30 cellular contexts compared by ENCODE assay signal in the genomic region with DNA sequence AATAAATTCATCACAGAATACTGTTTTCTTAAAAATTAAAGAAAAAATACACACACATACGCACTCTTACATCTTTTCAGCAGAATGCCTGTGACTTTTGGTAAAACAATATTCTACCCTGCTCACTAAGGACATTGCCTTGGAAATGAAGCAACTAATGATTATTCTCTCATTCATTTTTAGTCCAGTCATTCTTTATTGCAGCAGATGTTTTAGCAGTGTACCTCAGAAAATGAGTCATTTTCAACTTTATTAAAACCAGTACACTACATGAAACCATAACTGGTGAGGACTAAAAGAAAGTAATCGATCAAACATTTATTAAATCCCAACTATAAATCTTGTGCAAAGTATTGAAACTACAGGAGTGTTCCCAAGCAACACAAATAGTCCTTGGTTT.
DNase-seq lines count a peak whose midpoint lies in the region; ATAC-seq and TF ChIP-seq lines count a peak whose summit lies in the region.
"Had no signal": no experiment of that assay in that cellular context is flagged by ENCODE, and none has a peak within 500 bp of the region (broad histone marks: within the 10 kb centered on the region; RNA-seq: fewer than 3 reads in every experiment).

No MANE protein-coding gene starts in this region.

- no peaks in the 10 kb centered on the region for H3K4me1 ChIP-seq in breast epithelium
- H3K4me1 ChIP-seq: BLaER1 treated with 17β-estradiol and CSF1 and Interleukin-3, amounts not matched to agents 10 nM and 100 nM; heart left ventricle; transverse colon had no signal

- no peaks in the 10 kb centered on the region for H3K36me3 Mint-ChIP-seq in MCF 10A (ENCODE audit: insufficient read depth, unreplicated experiment)
- H3K36me3 Mint-ChIP-seq: activated naive CD4-positive, alpha-beta T cell treated with anti-CD3 and anti-CD28 coated beads, Interleukin-2, amount 50 U/mL, for 72 hours; naive B cell had no signal

- no peaks in the 10 kb centered on the region for H3K36me3 ChIP-seq in breast epithelium
- H3K36me3 ChIP-seq: BLaER1 treated with 17β-estradiol and CSF1 and Interleukin-3, amounts not matched to agents 10 nM and 100 nM; transverse colon had no signal

- no peak overlapping the region for H3K27ac ChIP-seq in breast epithelium
- H3K27ac ChIP-seq: 22Rv1; BLaER1 treated with 17β-estradiol and CSF1 and Interleukin-3, amounts not matched to agents 10 nM and 100 nM; heart left ventricle; transverse colon had no signal

- H3K27me3 ChIP-seq in breast epithelium, result no peaks in the 10 kb centered on the region
- H3K27me3 ChIP-seq: BLaER1 treated with 17β-estradiol and CSF1 and Interleukin-3, amounts not matched to agents 10 nM and 100 nM; heart left ventricle; transverse colon had no signal

- H3K4me1 Mint-ChIP-seq in MCF 10A (ENCODE audit: insufficient read depth, unreplicated experiment), result no peaks in the 10 kb centered on the region
- H3K4me1 Mint-ChIP-seq: activated CD4-positive, alpha-beta T cell treated with anti-CD3 and anti-CD28 coated beads for 36 hours; H9; naive B cell had no signal

- CTCF ChIA-PET in MCF 10A (lab: Yijun Ruan, JAX), result interaction anchor here (0.5 kb wide), 1 partner anchor 15 kb away, joined by 3 read pairs; no protein-coding TSS in a partner anchor

- peak; percentile 2 for DNase-seq in MCF 10A (ENCODE audit: unreplicated experiment)
- DNase-seq in breast epithelium (ENCODE audit: low spot score in 2 of 2), result no peak
- peak; percentile 33 for DNase-seq in fibroblast of the aortic adventitia (ENCODE audit: low read depth)
- peak; percentile 6 for DNase-seq in superior temporal gyrus (ENCODE audit: extremely low spot score)
- no peak for DNase-seq in OCI-M2 (lab: John Stamatoyannopoulos, UW; ENCODE audit: unreplicated experiment)
- DNase-seq in kidney glomerular epithelial cell (lab: John Stamatoyannopoulos, UW), result no peak
- DNase-seq: activated CD4-positive, alpha-beta T cell treated with anti-CD3 and anti-CD28 coated beads for 36 hours; activated CD8-positive, alpha-beta memory T cell treated with anti-CD3 and anti-CD28 coated beads for 24 hours; activated T-cell treated with anti-CD3 and anti-CD28 coated beads, Interleukin-2, amount 50 U/mL, for 72 hours; effector memory CD4-positive, alpha-beta T cell; H9; heart left ventricle; KG1; left colon; mesendoderm; naive B cell; NCI-H187; NCI-H226; NCI-H82; SHP77; stimulated activated CD4-positive, alpha-beta T cell treated with anti-CD3 and anti-CD28 coated beads, Interleukin-4, amount 100 ng/mL, for 24 hours; stimulated activated naive CD8-positive, alpha-beta T cell treated with anti-CD3 and anti-CD28 coated beads, Interleukin-15, Interleukin-2, amounts not matched to agents 100 U/mL and 50 U/mL, for 24 hours; T-helper 1 cell; transverse colon had no signal

- H3K27ac Mint-ChIP-seq in MCF 10A (ENCODE audit: low read depth, unreplicated experiment), result no peak overlapping the region
- H3K27ac Mint-ChIP-seq: activated CD4-positive, alpha-beta T cell treated with anti-CD3 and anti-CD28 coated beads for 36 hours; activated naive CD4-positive, alpha-beta T cell treated with anti-CD3 and anti-CD28 coated beads, Interleukin-2, amount 50 U/mL, for 72 hours; activated T-cell treated with anti-CD3 and anti-CD28 coated beads, Interleukin-2, amount 50 U/mL, for 72 hours; H9; naive B cell had no signal

- TF ChIP-seq CTCF in MCF 10A (IDR thresholded peaks at IDR 0.05; ENCODE audit: unreplicated experiment) (no peak), breast epithelium (IDR thresholded peaks at IDR 0.05) (no peak), fibroblast of the aortic adventitia (IDR thresholded peaks at IDR 0.05; ENCODE audit: insufficient read depth, low read length) (no peak)

- TF ChIP-seq POLR2A in breast epithelium (IDR thresholded peaks at IDR 0.05), result no peak

- POLR2A ChIA-PET in MCF 10A (lab: Yijun Ruan, JAX), result no interaction called here

- H3K4me3 Mint-ChIP-seq in MCF 10A (ENCODE audit: unreplicated experiment), result no peak overlapping the region
- H3K4me3 Mint-ChIP-seq: activated CD4-positive, alpha-beta T cell treated with anti-CD3 and anti-CD28 coated beads for 36 hours; activated T-cell treated with anti-CD3 and anti-CD28 coated beads, Interleukin-2, amount 50 U/mL, for 72 hours; H9; naive B cell had no signal

- ATAC-seq in SK-N-SH treated with all-trans-retinoic acid at 6 μM for 48 hours (peak; percentile 27; the same call in 2 of the 3 replicates), HG03175 (IDR thresholded peaks at IDR 0.05; ENCODE audit: unreplicated experiment) (no peak)
- ATAC-seq: activated CD4-positive, alpha-beta T cell treated with anti-CD3 and anti-CD28 coated beads for 36 hours; activated naive CD4-positive, alpha-beta T cell treated with anti-CD3 and anti-CD28 coated beads, Interleukin-2, amount 50 U/mL, for 72 hours; activated T-cell treated with anti-CD3 and anti-CD28 coated beads, Interleukin-2, amount 50 U/mL, for 72 hours; esophagus mucosa; heart left ventricle; left colon; stimulated activated naive CD8-positive, alpha-beta T cell treated with anti-CD3 and anti-CD28 coated beads, Interleukin-15, Interleukin-2, amounts not matched to agents 100 U/mL and 50 U/mL, for 24 hours had no signal

- no TSS peak for BruUV-seq in MCF 10A (replicated peaks; lab: Mats Ljungman, UMichigan)

- intact Hi-C loops in MCF 10A (cut with micrococcal nuclease), result no loop called here
- intact Hi-C loops in breast epithelium (cut with DNase I; ENCODE audit: low total_unique reads), result no loop called here

- H3K9me3 Mint-ChIP-seq in MCF 10A (ENCODE audit: unreplicated experiment), result no peaks in the 10 kb centered on the region
- H3K9me3 Mint-ChIP-seq: activated naive CD4-positive, alpha-beta T cell treated with anti-CD3 and anti-CD28 coated beads, Interleukin-2, amount 50 U/mL, for 72 hours; activated T-cell treated with anti-CD3 and anti-CD28 coated beads, Interleukin-2, amount 50 U/mL, for 72 hours; H9 had no signal

- H3K9me3 ChIP-seq in breast epithelium, result no peaks in the 10 kb centered on the region
- H3K9me3 ChIP-seq: BLaER1 treated with 17β-estradiol and CSF1 and Interleukin-3, amounts not matched to agents 10 nM and 100 nM; heart left ventricle; transverse colon had no signal

- no peak overlapping the region for H3K4me3 ChIP-seq in breast epithelium
- no peak overlapping the region for H3K4me3 ChIP-seq in fibroblast of the aortic adventitia (ENCODE audit: low read depth, low read length)
- H3K4me3 ChIP-seq: BLaER1 treated with 17β-estradiol and CSF1 and Interleukin-3, amounts not matched to agents 10 nM and 100 nM; heart left ventricle; transverse colon had no signal

- H3K27me3 Mint-ChIP-seq in MCF 10A (ENCODE audit: insufficient read depth, unreplicated experiment), result no peaks in the 10 kb centered on the region
- H3K27me3 Mint-ChIP-seq: activated CD4-positive, alpha-beta T cell treated with anti-CD3 and anti-CD28 coated beads for 36 hours; naive B cell had no signal

TF ChIP-seq in SK-N-SH treated with all-trans-retinoic acid at 6 μM for 48 hours, 23 proteins besides CTCF, POLR2A, EP300 and RAD21:
- TF ChIP-seq ZFP30 (CRISPR knock-in tag; IDR thresholded peaks at IDR 0.05), result no peak
- TF ChIP-seq ZNF565 (CRISPR knock-in tag; conservative IDR thresholded peaks at IDR 0.05; ENCODE audit: low read depth), result no peak
- TF ChIP-seq, protein P1, sequence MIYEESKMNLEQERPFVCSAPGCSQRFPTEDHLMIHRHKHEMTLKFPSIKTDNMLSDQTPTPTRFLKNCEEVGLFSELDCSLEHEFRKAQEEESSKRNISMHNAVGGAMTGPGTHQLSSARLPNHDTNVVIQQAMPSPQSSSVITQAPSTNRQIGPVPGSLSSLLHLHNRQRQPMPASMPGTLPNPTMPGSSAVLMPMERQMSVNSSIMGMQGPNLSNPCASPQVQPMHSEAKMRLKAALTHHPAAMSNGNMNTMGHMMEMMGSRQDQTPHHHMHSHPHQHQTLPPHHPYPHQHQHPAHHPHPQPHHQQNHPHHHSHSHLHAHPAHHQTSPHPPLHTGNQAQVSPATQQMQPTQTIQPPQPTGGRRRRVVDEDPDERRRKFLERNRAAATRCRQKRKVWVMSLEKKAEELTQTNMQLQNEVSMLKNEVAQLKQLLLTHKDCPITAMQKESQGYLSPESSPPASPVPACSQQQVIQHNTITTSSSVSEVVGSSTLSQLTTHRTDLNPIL (CRISPR knock-in tag; IDR thresholded peaks at IDR 0.05; ENCODE audit: low read depth), result no peak
- TF ChIP-seq ISL1 (CRISPR knock-in tag; IDR thresholded peaks at IDR 0.05), result no peak
- TF ChIP-seq, protein P2, sequence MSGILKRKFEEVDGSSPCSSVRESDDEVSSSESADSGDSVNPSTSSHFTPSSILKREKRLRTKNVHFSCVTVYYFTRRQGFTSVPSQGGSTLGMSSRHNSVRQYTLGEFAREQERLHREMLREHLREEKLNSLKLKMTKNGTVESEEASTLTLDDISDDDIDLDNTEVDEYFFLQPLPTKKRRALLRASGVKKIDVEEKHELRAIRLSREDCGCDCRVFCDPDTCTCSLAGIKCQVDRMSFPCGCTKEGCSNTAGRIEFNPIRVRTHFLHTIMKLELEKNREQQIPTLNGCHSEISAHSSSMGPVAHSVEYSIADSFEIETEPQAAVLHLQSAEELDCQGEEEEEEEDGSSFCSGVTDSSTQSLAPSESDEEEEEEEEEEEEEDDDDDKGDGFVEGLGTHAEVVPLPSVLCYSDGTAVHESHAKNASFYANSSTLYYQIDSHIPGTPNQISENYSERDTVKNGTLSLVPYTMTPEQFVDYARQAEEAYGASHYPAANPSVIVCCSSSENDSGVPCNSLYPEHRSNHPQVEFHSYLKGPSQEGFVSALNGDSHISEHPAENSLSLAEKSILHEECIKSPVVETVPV (CRISPR knock-in tag; IDR thresholded peaks at IDR 0.05), result no peak
- TF ChIP-seq RARB (CRISPR knock-in tag; IDR thresholded peaks at IDR 0.05), result no peak
- TF ChIP-seq BACH2 (CRISPR knock-in tag; IDR thresholded peaks at IDR 0.05; ENCODE audit: borderline replicate concordance), result no peak
- TF ChIP-seq ARNTL (CRISPR knock-in tag; IDR thresholded peaks at IDR 0.05; ENCODE audit: borderline replicate concordance, low read depth), result no peak
- TF ChIP-seq TCF4 (CRISPR knock-in tag; IDR thresholded peaks at IDR 0.05; ENCODE audit: borderline replicate concordance), result no peak
- no peak for TF ChIP-seq GLIS3 (CRISPR knock-in tag; IDR thresholded peaks at IDR 0.05)

Comparison
In these comparisons a context has a peak if more than half of its experiments do, and no peak if none do; other contexts are left out.
1. DNase-seq: peak in MCF 10A (single experiment), fibroblast of the aortic adventitia (single experiment) and superior temporal gyrus (single experiment); none in breast epithelium (0 of 2), OCI-M2 (single experiment) and kidney glomerular epithelial cell (single experiment).